6 cellular contexts compared by ENCODE assay signal in genomic region chr22:50206599-50206998, GRCh38. TPM values are rescaled to one million over a fixed set of nuclear protein-coding genes. Genes with fewer than 3 reads are reported as not detected.
A peak's percentile ranks its signal among the peaks of the same experiment; 100 is the strongest.
DNase-seq lines count a peak whose midpoint lies in the region; ATAC-seq, FAIRE-seq and TF ChIP-seq lines count a peak whose summit lies in the region.

No MANE protein-coding gene starts in this region.

- no peaks in the 10 kb centered on the region for H3K27me3 Mint-ChIP-seq in activated CD4-positive, alpha-beta memory T cell treated with anti-CD3 and anti-CD28 coated beads for 36 hours
- no peaks in the 10 kb centered on the region for H3K27me3 Mint-ChIP-seq in natural killer cell treated with Interleukin-12 subunit alpha and Interleukin-12 subunit beta and Interleukin-15 and Interleukin-18, amount 100 ng/mL, for 72 hours

- peak overlapping the region; percentile 38 for H3K27ac ChIP-seq in RWPE1
- H3K27ac ChIP-seq in kidney (ENCODE audit: low read depth in 2 of 2, low read length in 2 of 2) = no peak overlapping the region

- peaks cover 24% of the 10 kb centered on the region for H3K4me1 Mint-ChIP-seq in activated CD4-positive, alpha-beta memory T cell treated with anti-CD3 and anti-CD28 coated beads for 36 hours (ENCODE audit: low read depth)
- H3K4me1 Mint-ChIP-seq in natural killer cell treated with Interleukin-12 subunit alpha and Interleukin-12 subunit beta and Interleukin-15 and Interleukin-18, amount 100 ng/mL, for 72 hours (ENCODE audit: low read depth in 2 of 2) = peaks cover 18 to 22% of the 10 kb centered on the region in 2 donors

- H3K27ac Mint-ChIP-seq in activated CD4-positive, alpha-beta memory T cell treated with anti-CD3 and anti-CD28 coated beads for 36 hours = no peak overlapping the region
- no peak overlapping the region for H3K27ac Mint-ChIP-seq in natural killer cell treated with Interleukin-12 subunit alpha and Interleukin-12 subunit beta and Interleukin-15 and Interleukin-18, amount 100 ng/mL, for 72 hours

- H3K9ac ChIP-seq in kidney (ENCODE audit: low read length in 2 of 2) = no peak overlapping the region

- H3K4me1 ChIP-seq in kidney (ENCODE audit: control insufficient read depth in 1 of 2, insufficient read depth in 1 of 2, low read depth in 1 of 2, low read length in 2 of 2) = peaks cover 15 to 24% of the 10 kb centered on the region in 2 donors

- peak; percentile 18; the same call in 1 of the 2 replicates for TF ChIP-seq CTCF in RWPE1 (conservative IDR thresholded peaks at IDR 0.05; ENCODE audit: low read depth)
- TF ChIP-seq CTCF in kidney (IDR thresholded peaks at IDR 0.05; ENCODE audit: borderline replicate concordance, extremely low read depth, insufficient read depth) = peak; percentile 7

- CTCF ChIA-PET in RWPE1 (lab: Yijun Ruan, JAX) = interaction anchor here (0.5 kb wide), 1 partner anchor 21 kb away, joined by 3 read pairs; no protein-coding TSS in a partner anchor
- CTCF ChIA-PET in activated CD4-positive, alpha-beta memory T cell treated with anti-CD3 and anti-CD28 coated beads for 36 hours (lab: Charles Lee) = interaction anchor here (0.9 to 4.6 kb wide), 7 partner anchors 15 to 176 kb away, joined by 3 to 40 read pairs (median 4); no protein-coding TSS in a partner anchor

- POLR2A ChIA-PET in RWPE1 (lab: Yijun Ruan, JAX; ENCODE audit: low non-redundant PET) = no interaction called here
- POLR2A ChIA-PET in activated CD4-positive, alpha-beta memory T cell treated with anti-CD3 and anti-CD28 coated beads for 36 hours (lab: Charles Lee) = interaction anchor here (0.6 kb wide), 1 partner anchor 70 kb away, joined by 4 read pairs; no protein-coding TSS in a partner anchor

- no peak overlapping the region for H3K4me3 Mint-ChIP-seq in activated CD4-positive, alpha-beta memory T cell treated with anti-CD3 and anti-CD28 coated beads for 36 hours
- H3K4me3 Mint-ChIP-seq in natural killer cell treated with Interleukin-12 subunit alpha and Interleukin-12 subunit beta and Interleukin-15 and Interleukin-18, amount 100 ng/mL, for 72 hours = no peak overlapping the region

- FAIRE-seq in kidney (lab: Jason Lieb, UNC) = no peak

- H3K9me3 ChIP-seq in kidney (ENCODE audit: control insufficient read depth in 1 of 2, low read length in 2 of 2) = no peaks in the 10 kb centered on the region

- no peak for ATAC-seq in natural killer cell treated with Interleukin-12 subunit alpha and Interleukin-12 subunit beta and Interleukin-15 and Interleukin-18, amount 100 ng/mL, for 72 hours

- no peak overlapping the region for H3K4me3 ChIP-seq in kidney (ENCODE audit: low read length in 2 of 2)

- H3K36me3 Mint-ChIP-seq in activated CD4-positive, alpha-beta memory T cell treated with anti-CD3 and anti-CD28 coated beads for 36 hours = peaks cover 18% of the 10 kb centered on the region
- H3K36me3 Mint-ChIP-seq in natural killer cell treated with Interleukin-12 subunit alpha and Interleukin-12 subunit beta and Interleukin-15 and Interleukin-18, amount 100 ng/mL, for 72 hours = peaks cover 10% of the 10 kb centered on the region

- DNase-seq in COLO668 (lab: John Stamatoyannopoulos, UW; ENCODE audit: unreplicated experiment) (peak; percentile 21), RWPE1 (ENCODE audit: low spot score) (no peak), kidney (peak; percentile 82), RKO (ENCODE audit: low spot score) (no peak)
- DNase-seq in activated CD4-positive, alpha-beta memory T cell treated with anti-CD3 and anti-CD28 coated beads for 36 hours = no peak
- no peak for DNase-seq in natural killer cell treated with Interleukin-12 subunit alpha and Interleukin-12 subunit beta and Interleukin-15 and Interleukin-18, amount 100 ng/mL, for 72 hours (ENCODE audit: low spot score)

- peaks cover 12 to 23% of the 10 kb centered on the region in 2 donors for H3K36me3 ChIP-seq in kidney (ENCODE audit: control insufficient read depth in 1 of 2, insufficient read depth in 2 of 2, low read length in 2 of 2)

- H3K9me3 Mint-ChIP-seq in activated CD4-positive, alpha-beta memory T cell treated with anti-CD3 and anti-CD28 coated beads for 36 hours = no peaks in the 10 kb centered on the region
- H3K9me3 Mint-ChIP-seq in natural killer cell treated with Interleukin-12 subunit alpha and Interleukin-12 subunit beta and Interleukin-15 and Interleukin-18, amount 100 ng/mL, for 72 hours = no peaks in the 10 kb centered on the region

- intact Hi-C loops in kidney (cut with DNase I) = no loop called here
- intact Hi-C loops in activated CD4-positive, alpha-beta memory T cell treated with anti-CD3 and anti-CD28 coated beads for 36 hours (cut with micrococcal nuclease) = loop anchor here (5.0 kb wide), 1 partner anchor 439 kb away; no protein-coding TSS in a partner anchor

RNA-seq across cellular contexts. Expression of gene SELENOO, which starts 5.8 kb away (rescaled TPM):
- total RNA-seq in kidney = 19.7 TPM
- 42.8 TPM for polyA plus RNA-seq in kidney (ENCODE audit: insufficient read depth, low read depth, low replicate concordance)
- total RNA-seq in activated CD4-positive, alpha-beta memory T cell treated with anti-CD3 and anti-CD28 coated beads for 36 hours = 10 to 100 TPM; 18.8 to 19.7 TPM
- total RNA-seq in natural killer cell treated with Interleukin-12 subunit alpha and Interleukin-12 subunit beta and Interleukin-15 and Interleukin-18, amount 100 ng/mL, for 72 hours = 10 to 100 TPM; 23.4 to 43.3 TPM

RNA-seq across cellular contexts. Expression of gene TRABD, which starts 20.9 kb away (rescaled TPM):
- total RNA-seq in kidney = 56.3 TPM
- 34.2 TPM for polyA plus RNA-seq in kidney (ENCODE audit: insufficient read depth, low read depth, low replicate concordance)
- 10 to 100 TPM; 88.6 to 89.2 TPM for total RNA-seq in activated CD4-positive, alpha-beta memory T cell treated with anti-CD3 and anti-CD28 coated beads for 36 hours
- total RNA-seq in natural killer cell treated with Interleukin-12 subunit alpha and Interleukin-12 subunit beta and Interleukin-15 and Interleukin-18, amount 100 ng/mL, for 72 hours = 100 to 1,000 TPM in 1 of 2 donors, 10 to 100 TPM in 1; 71.0 to 139 TPM

RNA-seq across cellular contexts. Expression of gene PANX2, which starts 36.1 kb away (rescaled TPM):
- total RNA-seq in kidney = 1.0 TPM
- polyA plus RNA-seq in kidney (ENCODE audit: insufficient read depth, low read depth, low replicate concordance) = 4.3 TPM
- 1 to 10 TPM; 3.3 to 3.5 TPM for total RNA-seq in activated CD4-positive, alpha-beta memory T cell treated with anti-CD3 and anti-CD28 coated beads for 36 hours
- total RNA-seq in natural killer cell treated with Interleukin-12 subunit alpha and Interleukin-12 subunit beta and Interleukin-15 and Interleukin-18, amount 100 ng/mL, for 72 hours = 1 to 10 TPM; 3.0 to 3.5 TPM

RNA-seq across cellular contexts. Expression of gene TUBGCP6, which starts 38.2 kb away (rescaled TPM):
- 52.0 TPM for total RNA-seq in kidney
- polyA plus RNA-seq in kidney (ENCODE audit: insufficient read depth, low read depth, low replicate concordance) = 19.2 TPM
- total RNA-seq in activated CD4-positive, alpha-beta memory T cell treated with anti-CD3 and anti-CD28 coated beads for 36 hours = 10 to 100 TPM; 41.4 to 43.8 TPM
- 10 to 100 TPM; 47.6 to 80.1 TPM for total RNA-seq in natural killer cell treated with Interleukin-12 subunit alpha and Interleukin-12 subunit beta and Interleukin-15 and Interleukin-18, amount 100 ng/mL, for 72 hours

RNA-seq across cellular contexts. Expression of gene HDAC10, which starts 44.5 kb away (rescaled TPM):
- total RNA-seq in kidney = 43.8 TPM
- 20.4 TPM for polyA plus RNA-seq in kidney (ENCODE audit: insufficient read depth, low read depth, low replicate concordance)
- 10 to 100 TPM; 46.1 to 47.6 TPM for total RNA-seq in activated CD4-positive, alpha-beta memory T cell treated with anti-CD3 and anti-CD28 coated beads for 36 hours
- 100 to 1,000 TPM in 1 of 2 donors, 10 to 100 TPM in 1; 54.5 to 113 TPM for total RNA-seq in natural killer cell treated with Interleukin-12 subunit alpha and Interleukin-12 subunit beta and Interleukin-15 and Interleukin-18, amount 100 ng/mL, for 72 hours

Comparison
In these comparisons a context has a peak if more than half of its experiments do, and no peak if none do; other contexts are left out.
1. DNase-seq: peak in COLO668 (single experiment) and kidney (single experiment); none in RWPE1 (single experiment), activated CD4-positive, alpha-beta memory T cell treated with anti-CD3 and anti-CD28 coated beads for 36 hours (single experiment), RKO (single experiment) and natural killer cell treated with Interleukin-12 subunit alpha and Interleukin-12 subunit beta and Interleukin-15 and Interleukin-18, amount 100 ng/mL, for 72 hours (single experiment).